In the genomic region with DNA sequence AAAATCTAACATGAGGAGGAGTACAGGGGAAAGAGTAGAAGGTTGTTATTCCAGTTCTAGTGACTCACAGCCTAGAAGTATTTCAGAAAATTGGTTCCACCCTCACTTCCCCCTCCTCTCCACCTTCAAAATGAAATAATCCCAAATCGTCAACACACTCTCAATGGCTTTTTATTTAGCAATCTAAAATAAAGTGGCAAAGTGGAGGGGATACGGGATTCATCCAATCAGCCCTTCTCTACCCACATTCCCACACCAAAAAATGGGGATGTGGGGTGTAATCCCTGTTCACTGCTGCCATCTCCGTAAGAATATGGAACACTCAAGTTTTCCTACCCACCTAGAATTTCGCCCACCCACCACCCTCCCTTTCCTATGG, we compare ENCODE assay signal across 7 cellular contexts. TPM values are rescaled to one million over a fixed set of nuclear protein-coding genes. Genes with fewer than 3 reads are reported as not detected.
DNase-seq lines count a peak whose midpoint lies in the region; ATAC-seq and TF ChIP-seq lines count a peak whose summit lies in the region.

No MANE protein-coding gene starts in this region.

- H3K4me1 Mint-ChIP-seq in memory B cell = peaks cover 13% of the 10 kb centered on the region

- DNase-seq in GM12865 (ENCODE audit: low read depth) = no peak
- DNase-seq in NCI-H526 treated with DMSO at 0.1 percent for 48 hours (lab: John Stamatoyannopoulos, UW) = peak; percentile 51
- DNase-seq in dedifferentiated amniotic fluid mesenchymal stem cell (ENCODE audit: extremely low spot score) = peak; percentile 36
- DNase-seq in memory B cell (ENCODE audit: low spot score in 2 of 2) = no peak
- DNase-seq in uterus = no peak
- no peak for DNase-seq in NCI-H2081 (lab: John Stamatoyannopoulos, UW)
- DNase-seq in cortex of kidney (lab: John Stamatoyannopoulos, UW) = no peak

- H3K27ac ChIP-seq in uterus = peak overlapping the region; percentile 97 to 99

- peak overlapping the region; percentile 24 for H3K4me3 Mint-ChIP-seq in memory B cell

- H3K36me3 Mint-ChIP-seq in memory B cell = peaks cover 4% of the 10 kb centered on the region

- peaks cover 2% of the 10 kb centered on the region for H3K9me3 Mint-ChIP-seq in memory B cell

- intact Hi-C loops in uterus (cut with DNase I; ENCODE audit: low total_unique reads) = no loop called here

- H3K4me3 ChIP-seq in GM12865 (ENCODE audit: low read depth, low read length) = peak overlapping the region; percentile 61
- peak overlapping the region; percentile 58 to 90 for H3K4me3 ChIP-seq in uterus

- no peaks in the 10 kb centered on the region for H3K36me3 ChIP-seq in uterus

- no peak for TF ChIP-seq CTCF in GM12865 (IDR thresholded peaks at IDR 0.05; ENCODE audit: insufficient read depth, low read depth, low read length, missing control alignments)
- no peak for TF ChIP-seq CTCF in uterus (IDR thresholded peaks at IDR 0.05)

- no peak for TF ChIP-seq POLR2A in uterus (IDR thresholded peaks at IDR 0.05)

- ATAC-seq in memory B cell (ENCODE audit: low read depth) = no peak

- H3K27me3 ChIP-seq in uterus = no peaks in the 10 kb centered on the region

- H3K4me1 ChIP-seq in uterus = peaks cover 0 to 30% of the 10 kb centered on the region in 2 donors

- H3K27me3 Mint-ChIP-seq in memory B cell = peaks cover 22% of the 10 kb centered on the region

- H3K9me3 ChIP-seq in uterus = no peaks in the 10 kb centered on the region

- no peak overlapping the region for H3K27ac Mint-ChIP-seq in memory B cell

RNA-seq across cellular contexts. Expression of a gene that starts 1.0 kb away (rescaled TPM):
- total RNA-seq in uterus = 100 to 1,000 TPM in 3 of 4 donors, 10 to 100 TPM in 1; 55.3 to 284 (median 167) TPM

RNA-seq across cellular contexts. Expression of a gene that starts 41.3 kb away (rescaled TPM):
- 10 to 100 TPM in 1 of 4 donors, 1 to 10 TPM in 2, under 1 TPM in 1; 0.29 to 12.4 (median 3.3) TPM for total RNA-seq in uterus

Comparison
In these comparisons a context has a peak if more than half of its experiments do, and no peak if none do; other contexts are left out.
1. DNase-seq: peak in NCI-H526 treated with DMSO at 0.1 percent for 48 hours (single experiment) and dedifferentiated amniotic fluid mesenchymal stem cell (single experiment); none in GM12865 (single experiment), memory B cell (0 of 2), uterus (0 of 2), NCI-H2081 (0 of 2) and cortex of kidney (single experiment).